ENCODE assay signal across 1 cellular context in genomic region chr7:158694650-158695049, GRCh38.
TF ChIP-seq lines count a peak whose summit lies in the region.

No MANE protein-coding gene starts in this region.

TF ChIP-seq in GM12878, 131 proteins besides CTCF, POLR2A, EP300 and RAD21 (continued from another document):
- TF ChIP-seq PKNOX1 (IDR thresholded peaks at IDR 0.05), result peak; percentile 51; the same call in 1 of the 2 replicates
TF ChIP-seq in GM12878: peak in this region for 1.
